Comparison of ENCODE assay signal across 8 cellular contexts in genomic region chr19:18304496-18305312, GRCh38. TPM values are rescaled to one million over a fixed set of nuclear protein-coding genes. Genes with fewer than 3 reads are reported as not detected.
A peak's percentile ranks its signal among the peaks of the same experiment; 100 is the strongest.
DNase-seq lines count a peak whose midpoint lies in the region; ATAC-seq and TF ChIP-seq lines count a peak whose summit lies in the region.

No MANE protein-coding gene starts in this region.

- H3K36me3 Mint-ChIP-seq in CD14-positive monocyte, result peaks cover 16 to 24% of the 10 kb centered on the region in 2 donors

- peaks cover 0 to 3% (median 0%) of the 10 kb centered on the region in 7 donors for H3K9me3 Mint-ChIP-seq in CD14-positive monocyte

- H3K4me3 Mint-ChIP-seq in CD14-positive monocyte, result peak overlapping the region; percentile 88 to 92

- peak overlapping the region; percentile 97 to 100 (median 99) for H3K27ac Mint-ChIP-seq in CD14-positive monocyte

- ATAC-seq in GM21717 (IDR thresholded peaks at IDR 0.05; ENCODE audit: unreplicated experiment) (peak; percentile 38), HG03520 (IDR thresholded peaks at IDR 0.05; ENCODE audit: unreplicated experiment) (no peak)

- H3K27me3 Mint-ChIP-seq in CD14-positive monocyte (ENCODE audit: low read depth in 3 of 3), result no peaks in the 10 kb centered on the region

- TF ChIP-seq CTCF in CD14-positive monocyte (IDR thresholded peaks at IDR 0.05), result no peak

- intact Hi-C loops in CD14-positive monocyte (cut with micrococcal nuclease), result loop anchor here (2.0 kb wide), 2 partner anchors 14 to 22 kb away; no protein-coding TSS in a partner anchor

- DNase-seq in CD14-positive monocyte (ENCODE audit: low spot score), result peak; percentile 88
- peak; percentile 74 for DNase-seq in NOMO-1 treated with DMSO at 0.1 percent for 48 hours (lab: John Stamatoyannopoulos, UW; ENCODE audit: unreplicated experiment)
- peak; percentile 76 for DNase-seq in activated T-cell treated with anti-CD3 and anti-CD28 coated beads for 1 hour (ENCODE audit: low read depth)
- peak; percentile 73 for DNase-seq in epidermal melanocyte (ENCODE audit: insufficient read length, low spot score)
- DNase-seq in middle frontal gyrus (ENCODE audit: extremely low spot score, low spot score), result peak; percentile 51
- DNase-seq in stimulated activated CD8-positive, alpha-beta memory T cell treated with anti-CD3 and anti-CD28 coated beads, Interleukin-2, amount 100 ng/mL, for 1 hour (ENCODE audit: low read depth in 2 of 2), result peak; percentile 65 to 75

- H3K4me1 Mint-ChIP-seq in CD14-positive monocyte, result peaks cover 42% of the 10 kb centered on the region

RNA-seq across cellular contexts. Expression of gene LSM4, which starts 18.2 kb away (rescaled TPM):
- 100 to 1,000 TPM in 1 of 2 donors, 10 to 100 TPM in 1; 97.0 to 143 TPM for polyA plus RNA-seq in CD14-positive monocyte

RNA-seq across cellular contexts. Expression of gene JUND, which starts 23.3 kb away (rescaled TPM):
- polyA plus RNA-seq in CD14-positive monocyte, result 10 to 100 TPM; 22.5 to 86.9 TPM

RNA-seq across cellular contexts. Expression of gene IQCN, which starts 30.5 kb away (rescaled TPM):
- polyA plus RNA-seq in CD14-positive monocyte, result not detected

RNA-seq across cellular contexts. Expression of gene PGPEP1, which starts 35.7 kb away (rescaled TPM):
- polyA plus RNA-seq in CD14-positive monocyte, result 10 to 100 TPM; 10.3 TPM
